11 cellular contexts compared by ENCODE assay signal in the genomic region with DNA sequence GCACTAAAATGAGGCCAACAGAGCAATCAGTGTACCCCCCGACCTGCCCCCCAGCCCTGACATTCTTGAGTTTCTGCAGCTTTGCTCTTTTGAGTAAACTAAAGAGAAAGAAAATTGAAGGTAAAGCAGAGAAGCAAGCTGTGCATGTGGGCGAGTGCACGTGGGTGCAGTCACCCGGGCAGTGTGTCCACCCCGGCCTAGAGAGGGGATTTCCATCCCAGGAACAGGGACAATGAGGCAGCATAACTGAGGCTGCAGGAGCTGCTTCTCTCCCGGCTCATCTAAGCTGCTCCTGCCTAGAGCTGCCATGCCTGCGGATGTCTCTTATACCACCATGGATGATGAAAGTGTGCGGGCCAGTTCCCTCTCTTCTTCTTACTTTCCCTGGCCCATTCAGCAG. TPM values are rescaled to one million over a fixed set of nuclear protein-coding genes. Genes with fewer than 3 reads are reported as not detected.
DNase-seq lines count a peak whose midpoint lies in the region; ATAC-seq, FAIRE-seq and TF ChIP-seq lines count a peak whose summit lies in the region.
"Had no signal": no experiment of that assay in that cellular context is flagged by ENCODE, and none has a peak within 500 bp of the region (broad histone marks: within the 10 kb centered on the region; RNA-seq: fewer than 3 reads in every experiment).

No MANE protein-coding gene starts in this region.

- peak overlapping the region; percentile 53 to 88 (median 85) for H3K4me3 Mint-ChIP-seq in CD4-positive, CD25-positive, alpha-beta regulatory T cell
- no peak overlapping the region for H3K4me3 Mint-ChIP-seq in astrocyte (ENCODE audit: unreplicated experiment)
- peak overlapping the region; percentile 85 for H3K4me3 Mint-ChIP-seq in natural killer cell

- H3K9me2 ChIP-seq in GM23248 (ENCODE audit: insufficient read depth), result no peaks in the 10 kb centered on the region

- peak overlapping the region; percentile 5 for H3K4me2 ChIP-seq in GM23248 (ENCODE audit: unreplicated experiment)
- H3K4me2 ChIP-seq in astrocyte (ENCODE audit: low read length), result peak overlapping the region; percentile 45

- H3K4me3 ChIP-seq in CD4-positive, CD25-positive, alpha-beta regulatory T cell (ENCODE audit: low read depth, low read length), result peak overlapping the region; percentile 63
- H3K4me3 ChIP-seq in GM23248 (no peak overlapping the region), astrocyte (ENCODE audit: insufficient read depth, low read depth, low read length) (no peak overlapping the region)
- H3K4me3 ChIP-seq: colonic mucosa, right lobe of liver, SJSA1 had no signal

- H3K79me2 ChIP-seq in GM23248 (ENCODE audit: insufficient read depth), result peaks cover 59% of the 10 kb centered on the region
- peaks cover 3% of the 10 kb centered on the region for H3K79me2 ChIP-seq in astrocyte (ENCODE audit: insufficient read depth, low read length)

- no peaks in the 10 kb centered on the region for H3K27me3 ChIP-seq in CD4-positive, CD25-positive, alpha-beta regulatory T cell (ENCODE audit: control insufficient read depth, insufficient read depth, low read length)
- H3K27me3 ChIP-seq in GM23248 (replicated peaks; ENCODE audit: insufficient read depth) (no peaks in the 10 kb centered on the region), astrocyte (ENCODE audit: insufficient read depth, low read length) (no peaks in the 10 kb centered on the region)
- H3K27me3 ChIP-seq: colonic mucosa, right lobe of liver, SJSA1 had no signal

- H3K36me3 ChIP-seq in CD4-positive, CD25-positive, alpha-beta regulatory T cell (ENCODE audit: control insufficient read depth, insufficient read depth, low read length), result no peaks in the 10 kb centered on the region
- H3K36me3 ChIP-seq in GM23248 (ENCODE audit: low read depth), result no peaks in the 10 kb centered on the region
- no peaks in the 10 kb centered on the region for H3K36me3 ChIP-seq in astrocyte (ENCODE audit: insufficient read depth, low read length)
- H3K36me3 ChIP-seq: colonic mucosa, right lobe of liver, SJSA1, WERI-Rb-1 had no signal

- peaks cover 7% of the 10 kb centered on the region for H3K36me3 Mint-ChIP-seq in CD4-positive, CD25-positive, alpha-beta regulatory T cell
- H3K36me3 Mint-ChIP-seq in astrocyte (ENCODE audit: low read depth, unreplicated experiment), result no peaks in the 10 kb centered on the region
- H3K36me3 Mint-ChIP-seq in natural killer cell, result no peaks in the 10 kb centered on the region

- H3K9ac ChIP-seq in GM23248 (peak overlapping the region; percentile 60), astrocyte (ENCODE audit: low read length) (peak overlapping the region; percentile 17)

- H3K4me1 Mint-ChIP-seq in CD4-positive, CD25-positive, alpha-beta regulatory T cell, result peaks cover 8 to 31% (median 21%) of the 10 kb centered on the region in 4 donors
- H3K4me1 Mint-ChIP-seq in astrocyte (ENCODE audit: low read depth, unreplicated experiment) (peaks cover 37% of the 10 kb centered on the region), natural killer cell (peaks cover 50 to 57% of the 10 kb centered on the region in 2 donors)

- H3K27me3 Mint-ChIP-seq in CD4-positive, CD25-positive, alpha-beta regulatory T cell, result no peaks in the 10 kb centered on the region
- H3K27me3 Mint-ChIP-seq in astrocyte (ENCODE audit: low read depth, unreplicated experiment), result no peaks in the 10 kb centered on the region
- no peaks in the 10 kb centered on the region for H3K27me3 Mint-ChIP-seq in natural killer cell (ENCODE audit: low read depth in 2 of 2)

- H3K27ac Mint-ChIP-seq in CD4-positive, CD25-positive, alpha-beta regulatory T cell, result peak overlapping the region; percentile 92 to 95 (median 94)
- H3K27ac Mint-ChIP-seq in astrocyte (ENCODE audit: unreplicated experiment) (peak overlapping the region; percentile 90), natural killer cell (peak overlapping the region; percentile 71 to 85)

- no peak for TF ChIP-seq CTCF in astrocyte (IDR thresholded peaks at IDR 0.05; ENCODE audit: insufficient read depth, low read depth, low read length)
- TF ChIP-seq CTCF in natural killer cell (IDR thresholded peaks at IDR 0.05), result no peak
- no peak for TF ChIP-seq CTCF in GM13977 (IDR thresholded peaks at IDR 0.05; ENCODE audit: extremely low read depth, insufficient read depth, missing control alignments)

- intact Hi-C loops in natural killer cell (cut with micrococcal nuclease), result no loop called here

- FAIRE-seq in astrocyte (lab: Jason Lieb, UNC), result no peak

- H3K4me1 ChIP-seq in CD4-positive, CD25-positive, alpha-beta regulatory T cell (ENCODE audit: control insufficient read depth, insufficient read depth, low read length, poor library complexity, severe bottlenecking), result peaks cover 16% of the 10 kb centered on the region
- H3K4me1 ChIP-seq in GM23248 (ENCODE audit: insufficient read depth), result peaks cover 56% of the 10 kb centered on the region
- peaks cover 40% of the 10 kb centered on the region for H3K4me1 ChIP-seq in astrocyte (ENCODE audit: insufficient read depth, low read length)
- H3K4me1 ChIP-seq: colonic mucosa, right lobe of liver, SJSA1 had no signal

- in situ Hi-C loops in GM23248 (cut with MboI) (no loop called here), GM13977 (cut with MboI; ENCODE audit: low pct_unique_long_range_greater_than_20kb, low sequenced_read_pairs, unreplicated experiment) (no loop called here)

- H3F3A ChIP-seq in GM23248 (ENCODE audit: insufficient read depth), result peaks cover 64% of the 10 kb centered on the region

- H2AFZ ChIP-seq in GM23248 (no peak overlapping the region), astrocyte (ENCODE audit: low read depth, low read length) (no peak overlapping the region)

- H3K9me3 Mint-ChIP-seq in CD4-positive, CD25-positive, alpha-beta regulatory T cell, result peaks cover 0 to 3% (median 0%) of the 10 kb centered on the region in 7 donors
- H3K9me3 Mint-ChIP-seq in astrocyte (ENCODE audit: unreplicated experiment) (peaks cover 2% of the 10 kb centered on the region), natural killer cell (no peaks in the 10 kb centered on the region)

- H3K9me3 ChIP-seq in CD4-positive, CD25-positive, alpha-beta regulatory T cell (ENCODE audit: control insufficient read depth in 2 of 2, low read length in 2 of 2), result no peaks in the 10 kb centered on the region
- H3K9me3 ChIP-seq in GM23248 (ENCODE audit: low read depth) (no peaks in the 10 kb centered on the region), astrocyte (ENCODE audit: insufficient read depth, low read depth, low read length) (no peaks in the 10 kb centered on the region)
- H3K9me3 ChIP-seq: colonic mucosa, right lobe of liver, SJSA1 had no signal

- H4K20me1 ChIP-seq in GM23248 (ENCODE audit: insufficient read depth), result no peaks in the 10 kb centered on the region
- H4K20me1 ChIP-seq in astrocyte (ENCODE audit: insufficient read depth, low read length), result no peaks in the 10 kb centered on the region

- ATAC-seq in CD4-positive, CD25-positive, alpha-beta regulatory T cell (ENCODE audit: low read depth in 2 of 2), result no peak
- ATAC-seq in natural killer cell, result no peak
- ATAC-seq in GM18873 (IDR thresholded peaks at IDR 0.05; ENCODE audit: low FRiP score, unreplicated experiment), result no peak
- no peak for ATAC-seq in HG03442 (IDR thresholded peaks at IDR 0.05; ENCODE audit: unreplicated experiment)
- ATAC-seq: right lobe of liver had no signal

- no peak overlapping the region for H3K27ac ChIP-seq in CD4-positive, CD25-positive, alpha-beta regulatory T cell (ENCODE audit: insufficient read depth, low read length, poor library complexity, severe bottlenecking)
- H3K27ac ChIP-seq in GM23248 (peak overlapping the region; percentile 87), astrocyte (ENCODE audit: low read depth, low read length) (peak overlapping the region; percentile 78)
- H3K27ac ChIP-seq: colonic mucosa, right lobe of liver, SJSA1, WERI-Rb-1 had no signal

- no peak for DNase-seq in CD4-positive, CD25-positive, alpha-beta regulatory T cell
- DNase-seq in GM23248 (no peak), astrocyte (ENCODE audit: low read depth) (no peak), natural killer cell (no peak), GM13977 (ENCODE audit: low spot score) (no peak)
- DNase-seq: colonic mucosa, WERI-Rb-1 had no signal

- 72 to 78% methylated on average over 8 of the region's 8 CpGs for WGBS in GM23248 (ENCODE audit: low coverage in 1 of 2, low lambda C conversion rate in 2 of 2, missing lambda C conversion rate in 2 of 2), 2 experiments

RNA-seq across cellular contexts. Expression of a gene that starts 16.8 kb away (rescaled TPM):
- total RNA-seq in CD4-positive, CD25-positive, alpha-beta regulatory T cell, result 9.8 TPM
- 1 to 10 TPM in 3 of 4 donors, under 1 TPM in 1; 0.96 to 4.0 (median 2.9) TPM for polyA plus RNA-seq in CD4-positive, CD25-positive, alpha-beta regulatory T cell
- total RNA-seq in GM23248 (2014; rRNA removed; shearing (Covaris generic)), result 11.4 and 19.2 TPM in 2 replicates
- 10.4 and 10.5 TPM in 2 replicates for polyA plus RNA-seq in GM23248 (2016; fragmentation: Nextera tagmentation; extraction: Ambion mirVana)
- total RNA-seq in astrocyte (2.3 and 2.5 TPM in 2 replicates), natural killer cell (10 to 100 TPM in 2 of 3 donors, 1 to 10 TPM in 1; 9.3 to 13.8 (median 13.4) TPM)
- total RNA-seq: SJSA1 had no signal

RNA-seq across cellular contexts. Expression of a gene that starts 36.4 kb away (rescaled TPM):
- 24.5 TPM for total RNA-seq in CD4-positive, CD25-positive, alpha-beta regulatory T cell
- 10 to 100 TPM; 48.8 to 61.7 (median 56.4) TPM for polyA plus RNA-seq in CD4-positive, CD25-positive, alpha-beta regulatory T cell
- 56.7 and 69.3 TPM in 2 replicates for total RNA-seq in GM23248 (2014; rRNA removed; shearing (Covaris generic))
- 41.7 and 42.1 TPM in 2 replicates for polyA plus RNA-seq in GM23248 (2016; fragmentation: Nextera tagmentation; extraction: Ambion mirVana)
- total RNA-seq in astrocyte, result 28.5 and 30.3 TPM in 2 replicates
- total RNA-seq in natural killer cell, result 10 to 100 TPM; 15.8 to 24.3 (median 18.5) TPM

RNA-seq across cellular contexts. Expression of a gene that starts 36.9 kb away (rescaled TPM):
- 3.6 TPM for total RNA-seq in CD4-positive, CD25-positive, alpha-beta regulatory T cell
- polyA plus RNA-seq in CD4-positive, CD25-positive, alpha-beta regulatory T cell, result 1 to 10 TPM; 2.1 to 4.2 (median 3.5) TPM
- 69.8 and 70.8 TPM in 2 replicates for total RNA-seq in GM23248 (2014; rRNA removed; shearing (Covaris generic))
- polyA plus RNA-seq in GM23248 (2016; fragmentation: Nextera tagmentation; extraction: Ambion mirVana), result 78.9 and 88.5 TPM in 2 replicates
- 10.4 and 14.8 TPM in 2 replicates for total RNA-seq in astrocyte
- total RNA-seq in natural killer cell, result 1 to 10 TPM; 1.5 to 2.9 (median 2.0) TPM

RNA-seq across cellular contexts. Expression of a gene that starts 39.5 kb away (rescaled TPM):
- total RNA-seq in CD4-positive, CD25-positive, alpha-beta regulatory T cell, result 74.3 TPM
- polyA plus RNA-seq in CD4-positive, CD25-positive, alpha-beta regulatory T cell, result 100 to 1,000 TPM; 110 to 133 (median 123) TPM
- total RNA-seq in GM23248 (2014; rRNA removed; shearing (Covaris generic)), result 128 and 141 TPM in 2 replicates
- polyA plus RNA-seq in GM23248 (2016; fragmentation: Nextera tagmentation; extraction: Ambion mirVana), result 257 and 270 TPM in 2 replicates
- total RNA-seq in astrocyte, result 76.5 and 81.4 TPM in 2 replicates
- total RNA-seq in natural killer cell, result 10 to 100 TPM; 81.5 to 89.1 (median 83.4) TPM
